ENCODE assay signal across 12 cellular contexts in genomic region chr1:61743716-61744620, GRCh38. TPM values are rescaled to one million over a fixed set of nuclear protein-coding genes. Genes with fewer than 3 reads are reported as not detected.
DNase-seq lines count a peak whose midpoint lies in the region; ATAC-seq, FAIRE-seq and TF ChIP-seq lines count a peak whose summit lies in the region.
"Had no signal": no experiment of that assay in that cellular context is flagged by ENCODE, and none has a peak within 500 bp of the region (broad histone marks: within the 10 kb centered on the region; RNA-seq: fewer than 3 reads in every experiment).

No MANE protein-coding gene starts in this region.

- peaks cover 50% of the 10 kb centered on the region for H3K4me1 Mint-ChIP-seq in HFFc6 (ENCODE audit: low read depth)

- no peak for FAIRE-seq in A549 (lab: Jason Lieb, UNC)
- FAIRE-seq in GM12891 (lab: Jason Lieb, UNC) = no peak
- FAIRE-seq: colon had no signal

- H3K9me3 ChIP-seq in A549 (no peaks in the 10 kb centered on the region), breast epithelium (no peaks in the 10 kb centered on the region), mucosa of stomach (ENCODE audit: control insufficient read depth, low read length) (no peaks in the 10 kb centered on the region)

- peak overlapping the region; percentile 98 for H3K9ac ChIP-seq in mucosa of stomach (ENCODE audit: low read length)

- no peak for DNase-seq in A549 (ENCODE audit: low read depth in 1 of 2, low spot score in 1 of 2)
- peak; percentile 10 for DNase-seq in HFFc6
- DNase-seq in breast epithelium (ENCODE audit: low spot score in 2 of 2) = no peak
- DNase-seq in middle frontal gyrus (ENCODE audit: extremely low spot score, low spot score) = no peak
- DNase-seq in GM12891 (ENCODE audit: insufficient read length, low spot score) = no peak
- DNase-seq: GF-D8, GOT3, Kasumi-1 had no signal

- intact Hi-C loops in breast epithelium (cut with DNase I; ENCODE audit: low total_unique reads) = no loop called here

- H3K27ac ChIP-seq in A549 = peak overlapping the region; percentile 1 to 98; a peak in 3 of 6 replicates
- H3K27ac ChIP-seq in breast epithelium = peak overlapping the region; percentile 99 to 100

- no peaks in the 10 kb centered on the region; the same call in none of the 2 replicates for H3K27me3 Mint-ChIP-seq in HFFc6 (ENCODE audit: insufficient read depth)

- H3K27ac Mint-ChIP-seq in HFFc6 = peak overlapping the region; percentile 79

- CTCF ChIA-PET in A549 (lab: Yijun Ruan, JAX) = interaction anchor here (1.5 kb wide), 1 partner anchor 10 kb away, joined by 4 read pairs; no protein-coding TSS in a partner anchor

- no peaks in the 10 kb centered on the region for H3K36me3 Mint-ChIP-seq in HFFc6 (ENCODE audit: low read depth)

- TF ChIP-seq POLR2A in A549 (IDR thresholded peaks at IDR 0.05; ENCODE audit: low read length) (no peak), breast epithelium (IDR thresholded peaks at IDR 0.05) (no peak), GM12891 (IDR thresholded peaks at IDR 0.05; ENCODE audit: low read depth, low read length) (no peak)

- no peaks in the 10 kb centered on the region for H3K9me3 Mint-ChIP-seq in HFFc6

- H3K4me3 Mint-ChIP-seq in HFFc6 = peak overlapping the region; percentile 81

- H3K36me3 ChIP-seq in breast epithelium (no peaks in the 10 kb centered on the region), mucosa of stomach (ENCODE audit: control insufficient read depth, insufficient read depth, low read length) (no peaks in the 10 kb centered on the region)

- ATAC-seq in A549 (no peak), GM18511 (IDR thresholded peaks at IDR 0.05; ENCODE audit: unreplicated experiment) (no peak), GM21619 (IDR thresholded peaks at IDR 0.05; ENCODE audit: unreplicated experiment) (no peak)

- H3K4me1 ChIP-seq in A549 (peaks cover 38% of the 10 kb centered on the region), breast epithelium (no peaks in the 10 kb centered on the region), mucosa of stomach (ENCODE audit: control insufficient read depth, insufficient read depth, low read length) (peaks cover 15% of the 10 kb centered on the region)

- 78% methylated on average over 6 of the region's 6 CpGs for whole genome bisulfite sequencing in A549 (ENCODE audit: missing lambda C conversion rate)

- H3K27me3 ChIP-seq in breast epithelium = no peaks in the 10 kb centered on the region
- H3K27me3 ChIP-seq in mucosa of stomach (ENCODE audit: control insufficient read depth, insufficient read depth, low read length) = no peaks in the 10 kb centered on the region

- H3K4me2 ChIP-seq in A549 = peak overlapping the region; percentile 93

- TF ChIP-seq CTCF in A549 (IDR thresholded peaks at IDR 0.05) (no peak), HFFc6 (IDR thresholded peaks at IDR 0.05) (no peak), breast epithelium (IDR thresholded peaks at IDR 0.05) (no peak)

- no peak for TF ChIP-seq RAD21 in A549 (conservative IDR thresholded peaks at IDR 0.05 in 1 of 2, IDR thresholded peaks at IDR 0.05 in 1 of 2)

- H3K4me3 ChIP-seq in A549 (no peak overlapping the region), breast epithelium (peak overlapping the region in 2 of 3 donors; percentile 90 to 100), mucosa of stomach (ENCODE audit: low read length) (peak overlapping the region; percentile 62)

- POLR2A ChIA-PET in A549 (lab: Yijun Ruan, JAX) = interaction anchor here (0.7 kb wide), 1 partner anchor 10 kb away, joined by 5 read pairs; no protein-coding TSS in a partner anchor

- no peak for TF ChIP-seq EP300 in A549 (IDR thresholded peaks at IDR 0.05)

TF ChIP-seq in A549, 52 proteins besides CTCF, POLR2A, EP300 and RAD21:
- no peak for TF ChIP-seq ZSCAN20 (CRISPR knock-in tag; IDR thresholded peaks at IDR 0.05)
- TF ChIP-seq GATA3 (IDR thresholded peaks at IDR 0.05; ENCODE audit: borderline replicate concordance) = peak; percentile 29; the same call in 1 of the 2 replicates

TF ChIP-seq in GM12891, 5 proteins besides CTCF, POLR2A, EP300 and RAD21:
- TF ChIP-seq POLR2AphosphoS5 (IDR thresholded peaks at IDR 0.05; ENCODE audit: low read depth, low read length) = no peak
- no peak for TF ChIP-seq POU2F2 (IDR thresholded peaks at IDR 0.05; ENCODE audit: low read depth, low read length)
- TF ChIP-seq TAF1 (IDR thresholded peaks at IDR 0.05; ENCODE audit: low read depth, low read length) = no peak
- TF ChIP-seq PAX5 (IDR thresholded peaks at IDR 0.05; ENCODE audit: insufficient read depth, low read length, severe bottlenecking) = no peak
- no peak for TF ChIP-seq SPI1 (IDR thresholded peaks at IDR 0.05; ENCODE audit: low read depth, low read length)
TF ChIP-seq in GM12891: peak in this region for 0.

RNA-seq across cellular contexts. Expression of gene PATJ, which starts 1.7 kb away (rescaled TPM):
- polyA plus RNA-seq in A549 (2011; rRNA removed) (14.1 and 14.7 TPM in 2 replicates), A549 (2017; fragmentation: RNase III; extraction: RNeasy Plus Mini Kit Qiagen cat#74134 plus additional on column Dnase treatment) (4.8 to 6.0 TPM (median 5.9 TPM) in 3 replicates)
- 1.4 and 1.9 TPM in 2 replicates for polyA plus RNA-seq in A549 (2012; cell fraction: cytosol; rRNA removed)
- 1.9 and 4.6 TPM in 2 replicates for polyA plus RNA-seq in A549 (2012; cell fraction: nucleus; rRNA removed)
- polyA minus RNA-seq in A549 (2011; rRNA and poly(A)+ RNA removed) = 25.3 and 28.2 TPM in 2 replicates
- total RNA-seq in HFFc6 (2021; fragmentation: NEBNext Ultra II Directional; extraction: Animal tissue kit (Norgen Biotek cat#: 25700)) = 1 to 10 TPM; 4.7 to 8.0 (median 5.7) TPM
- 100 to 1,000 TPM in 2 of 3 donors, 10 to 100 TPM in 1; 20.8 to 193 (median 129) TPM for total RNA-seq in breast epithelium
- polyA plus RNA-seq in GM12891 (2012; ENCODE audit: low read depth, missing spikeins) = 2.4 TPM

RNA-seq across cellular contexts. Expression of gene TM2D1, which starts 19.0 kb away (rescaled TPM):
- polyA plus RNA-seq in A549 (2011; rRNA removed) (42.9 and 54.2 TPM in 2 replicates), A549 (2017; fragmentation: RNase III; extraction: RNeasy Plus Mini Kit Qiagen cat#74134 plus additional on column Dnase treatment) (29.2 to 35.6 TPM (median 32.4 TPM) in 3 replicates)
- 21.7 and 22.4 TPM in 2 replicates for polyA plus RNA-seq in A549 (2012; cell fraction: cytosol; rRNA removed)
- 8.8 and 12.6 TPM in 2 replicates for polyA plus RNA-seq in A549 (2012; cell fraction: nucleus; rRNA removed)
- polyA minus RNA-seq in A549 (2011; rRNA and poly(A)+ RNA removed) = 8.9 and 10.8 TPM in 2 replicates
- 10 to 100 TPM; 39.1 to 49.0 (median 40.4) TPM for total RNA-seq in HFFc6 (2021; fragmentation: NEBNext Ultra II Directional; extraction: Animal tissue kit (Norgen Biotek cat#: 25700))
- total RNA-seq in breast epithelium = 10 to 100 TPM; 65.4 to 85.9 (median 76.1) TPM
- polyA plus RNA-seq in GM12891 (2012; ENCODE audit: low read depth, missing spikeins) = 23.0 TPM
